In genomic region chr20:20685635-20686034, GRCh38 we compare ENCODE assay signal across 29 cellular contexts. TPM values are rescaled to one million over a fixed set of nuclear protein-coding genes. Genes with fewer than 3 reads are reported as not detected.
DNase-seq lines count a peak whose midpoint lies in the region; ATAC-seq, FAIRE-seq and TF ChIP-seq lines count a peak whose summit lies in the region.
"Had no signal": no experiment of that assay in that cellular context is flagged by ENCODE, and none has a peak within 500 bp of the region (broad histone marks: within the 10 kb centered on the region; RNA-seq: fewer than 3 reads in every experiment).

No MANE protein-coding gene starts in this region.

- no peaks in the 10 kb centered on the region for H3K27me3 ChIP-seq in small intestine (ENCODE audit: control insufficient read depth in 2 of 2, insufficient read depth in 2 of 2, low read length in 2 of 2)
- no peaks in the 10 kb centered on the region for H3K27me3 ChIP-seq in heart left ventricle
- H3K27me3 ChIP-seq: cardiac muscle cell, ovary, suprapubic skin, upper lobe of right lung had no signal

- intact Hi-C loops in heart left ventricle (cut with DNase I): no loop called here

- in situ Hi-C loops in KBM-7 (cut with MboI; ENCODE audit: low pct_unique_long_range_greater_than_20kb, low sequenced_read_pairs) (no loop called here), astrocyte of the cerebellum (cut with HindIII; ENCODE audit: low sequenced_read_pairs) (no loop called here)

- no peak overlapping the region for H3K27ac ChIP-seq in small intestine (ENCODE audit: low read depth in 1 of 2, low read length in 1 of 2)
- no peak overlapping the region for H3K27ac ChIP-seq in heart left ventricle
- H3K27ac ChIP-seq: cardiac muscle cell, ovary, skin epidermis, suprapubic skin, upper lobe of right lung had no signal

- H3K36me3 ChIP-seq in small intestine (ENCODE audit: control insufficient read depth in 2 of 2, insufficient read depth in 2 of 2, low read length in 2 of 2) (no peaks in the 10 kb centered on the region), heart left ventricle (no peaks in the 10 kb centered on the region)
- H3K36me3 ChIP-seq: cardiac muscle cell, ovary, suprapubic skin, upper lobe of right lung had no signal

- TF ChIP-seq CTCF in astrocyte of the cerebellum (IDR thresholded peaks at IDR 0.05; ENCODE audit: low read depth, low read length, missing control alignments) (no peak), heart left ventricle (IDR thresholded peaks at IDR 0.05) (no peak)

- no peaks in the 10 kb centered on the region for H3K4me1 ChIP-seq in small intestine (ENCODE audit: control insufficient read depth in 2 of 2, insufficient read depth in 1 of 2, low read depth in 1 of 2, low read length in 1 of 2)
- peaks cover 0 to 39% (median 14%) of the 10 kb centered on the region in 12 donors for H3K4me1 ChIP-seq in heart left ventricle

- DNase-seq in KBM-7: peak; percentile 32
- DNase-seq in astrocyte of the cerebellum (ENCODE audit: low read depth): peak; percentile 4
- peak; percentile 36 for DNase-seq in left kidney (ENCODE audit: low read depth, low spot score)
- DNase-seq in small intestine: peak; percentile 44
- no peak for DNase-seq in hypothalamus (lab: John Stamatoyannopoulos, UW)
- no peak for DNase-seq in cerebellar nuclear complex (lab: John Stamatoyannopoulos, UW)
- no peak for DNase-seq in heart left ventricle
- DNase-seq: activated CD4-positive, alpha-beta T cell treated with anti-CD3 and anti-CD28 coated beads for 36 hours; activated CD8-positive, alpha-beta T cell treated with anti-CD3 and anti-CD28 coated beads, Interleukin-2, amount 10 ng/mL, durations not matched to agents 7 days and 5 days; anterior cingulate cortex; DMS79 treated with DMSO at 0.1 percent for 48 hours; erythroblast; foreskin fibroblast; GF-D8; kidney glomerular epithelial cell; NCI-H1105; NCI-H2029; NCI-H2227 treated with DMSO at 0.1 percent for 48 hours; ovary; retina; SHP77 treated with DMSO at 0.1 percent for 48 hours; stimulated activated naive CD4-positive, alpha-beta T cell; upper lobe of right lung had no signal

- H3K4me3 ChIP-seq in astrocyte of the cerebellum (ENCODE audit: low read depth, low read length) (no peak overlapping the region), small intestine (ENCODE audit: low read depth in 1 of 2, low read length in 2 of 2) (no peak overlapping the region), heart left ventricle (no peak overlapping the region)
- H3K4me3 ChIP-seq: cardiac muscle cell, GM23338, ovary, skin epidermis, suprapubic skin, upper lobe of right lung had no signal

- 15 to 60% (median 49%) methylated on average over 3 of the region's 3 CpGs for WGBS in small intestine, 3 donors
- WGBS in heart left ventricle, 4 donors: 84 to 94% (median 91%) methylated on average over 3 of the region's 3 CpGs

- H3K9me3 ChIP-seq in small intestine (ENCODE audit: control insufficient read depth, low read depth) (no peaks in the 10 kb centered on the region), heart left ventricle (no peaks in the 10 kb centered on the region)
- H3K9me3 ChIP-seq: ovary, suprapubic skin, upper lobe of right lung had no signal

- ATAC-seq in GM19397 (IDR thresholded peaks at IDR 0.05; ENCODE audit: unreplicated experiment) (no peak), heart left ventricle (no peak)
- ATAC-seq: activated CD4-positive, alpha-beta T cell treated with anti-CD3 and anti-CD28 coated beads for 36 hours; activated CD8-positive, alpha-beta T cell treated with anti-CD3 and anti-CD28 coated beads, Interleukin-2, amount 10 ng/mL, durations not matched to agents 7 days and 5 days; GM23338; Panc1; upper lobe of right lung had no signal

- TF ChIP-seq POLR2A in heart left ventricle (IDR thresholded peaks at IDR 0.05): no peak

- FAIRE-seq in small intestine (lab: Jason Lieb, UNC): no peak

RNA-seq across cellular contexts. Expression of gene RALGAPA2, which starts 26.8 kb away (rescaled TPM):
- polyA plus RNA-seq in small intestine: 10 to 100 TPM in 2 of 3 donors, 1 to 10 TPM in 1; 7.6 to 24.7 (median 10.7) TPM
- total RNA-seq in heart left ventricle: 10 to 100 TPM; 13.2 to 33.8 (median 25.4) TPM
- polyA plus RNA-seq in heart left ventricle: 10 to 100 TPM in 1 of 2 donors, 1 to 10 TPM in 1; 5.6 to 19.6 TPM

Comparison
In these comparisons a context has a peak if more than half of its experiments do, and no peak if none do; other contexts are left out.
1. DNase-seq: peak in KBM-7 (single experiment), astrocyte of the cerebellum (single experiment), left kidney (single experiment) and small intestine (single experiment); none in hypothalamus (0 of 51), cerebellar nuclear complex (0 of 2) and heart left ventricle (0 of 5).